Comparison of ENCODE assay signal across 8 cellular contexts in genomic region chr12:48350249-48351021, GRCh38. TPM values are rescaled to one million over a fixed set of nuclear protein-coding genes. Genes with fewer than 3 reads are reported as not detected.
DNase-seq lines count a peak whose midpoint lies in the region; ATAC-seq and TF ChIP-seq lines count a peak whose summit lies in the region.

TSS of gene ZNF641 (minus strand) at chr12:48350919. CDS start at chr12:48348090, 2,829 bp downstream.

- H3K27ac Mint-ChIP-seq in activated CD4-positive, alpha-beta memory T cell treated with anti-CD3 and anti-CD28 coated beads for 36 hours, result peak within 1 kb of the TSS; percentile 83

- H3K4me1 Mint-ChIP-seq in activated CD4-positive, alpha-beta memory T cell treated with anti-CD3 and anti-CD28 coated beads for 36 hours (ENCODE audit: low read depth), result peaks cover 27% of the 10 kb centered on the region

- peaks cover 8% of the 10 kb centered on the region for H3K36me3 Mint-ChIP-seq in activated CD4-positive, alpha-beta memory T cell treated with anti-CD3 and anti-CD28 coated beads for 36 hours

- ATAC-seq in GM18870 (IDR thresholded peaks at IDR 0.05; ENCODE audit: unreplicated experiment) (peak; percentile 41), HG03103 (IDR thresholded peaks at IDR 0.05; ENCODE audit: low read depth, unreplicated experiment) (peak; percentile 76), lower lobe of right lung (peak; percentile 97)

- H3K27ac ChIP-seq in lower lobe of right lung, result peak within 1 kb of the TSS; percentile 92

- peaks cover 16% of the 10 kb centered on the region for H3K4me1 ChIP-seq in lower lobe of right lung

- no peaks in the 10 kb centered on the region for H3K9me3 Mint-ChIP-seq in activated CD4-positive, alpha-beta memory T cell treated with anti-CD3 and anti-CD28 coated beads for 36 hours

- H3K4me3 ChIP-seq in lower lobe of right lung, result peak within 1 kb of the TSS; percentile 78

- CTCF ChIA-PET in activated CD4-positive, alpha-beta memory T cell treated with anti-CD3 and anti-CD28 coated beads for 36 hours (lab: Charles Lee), result no interaction called here

- H3K36me3 ChIP-seq in lower lobe of right lung, result peaks cover 25% of the 10 kb centered on the region

- no peaks in the 10 kb centered on the region for H3K9me3 ChIP-seq in lower lobe of right lung

- H3K27me3 Mint-ChIP-seq in activated CD4-positive, alpha-beta memory T cell treated with anti-CD3 and anti-CD28 coated beads for 36 hours, result no peaks in the 10 kb centered on the region

- no peaks in the 10 kb centered on the region for H3K27me3 ChIP-seq in lower lobe of right lung (ENCODE audit: low read depth)

- POLR2A ChIA-PET in activated CD4-positive, alpha-beta memory T cell treated with anti-CD3 and anti-CD28 coated beads for 36 hours (lab: Charles Lee), result no interaction called here

- intact Hi-C loops in activated CD4-positive, alpha-beta memory T cell treated with anti-CD3 and anti-CD28 coated beads for 36 hours (cut with micrococcal nuclease), result loop anchor here (2.0 kb wide), 1 partner anchor 152 kb away; no protein-coding TSS in a partner anchor
- intact Hi-C loops in lower lobe of right lung (cut with DNase I), result no loop called here

- DNase-seq in AG08395 (ENCODE audit: low spot score), result peak; percentile 76
- peak; percentile 28 to 64 for DNase-seq in NCI-H524 (lab: John Stamatoyannopoulos, UW)
- DNase-seq in activated CD4-positive, alpha-beta memory T cell treated with anti-CD3 and anti-CD28 coated beads for 36 hours, result peak; percentile 83
- DNase-seq in ecto neural progenitor cell (ENCODE audit: low spot score), result peak; percentile 92
- peak; percentile 89 for DNase-seq in lower lobe of right lung
- DNase-seq in stimulated activated CD4-positive, alpha-beta T cell treated with anti-CD3 and anti-CD28 coated beads, TNF-alpha, amount 100 ng/mL, for 24 hours (ENCODE audit: low read depth in 3 of 3), result peak; percentile 46 to 67 (median 53)

- TF ChIP-seq CTCF in lower lobe of right lung (IDR thresholded peaks at IDR 0.05), result no peak

- H3K4me3 Mint-ChIP-seq in activated CD4-positive, alpha-beta memory T cell treated with anti-CD3 and anti-CD28 coated beads for 36 hours, result peak within 1 kb of the TSS; percentile 93

RNA-seq across cellular contexts. Expression of gene ZNF641, which starts in this region (rescaled TPM):
- total RNA-seq in activated CD4-positive, alpha-beta memory T cell treated with anti-CD3 and anti-CD28 coated beads for 36 hours, result 1 to 10 TPM; 6.8 to 9.3 TPM
- total RNA-seq in lower lobe of right lung, result 27.3 TPM

Comparison
In these comparisons a context has a peak if more than half of its experiments do, and no peak if none do; other contexts are left out.
1. Peak in every context shown above with its lines: DNase-seq, ATAC-seq, H3K4me3 ChIP-seq and H3K27ac ChIP-seq.
2. ATAC-seq: peak in every context shown above with its lines; median percentile 97 in lower lobe of right lung; 76 in HG03103; 41 in GM18870.